Comparison of ENCODE assay signal across 16 cellular contexts in the genomic region with DNA sequence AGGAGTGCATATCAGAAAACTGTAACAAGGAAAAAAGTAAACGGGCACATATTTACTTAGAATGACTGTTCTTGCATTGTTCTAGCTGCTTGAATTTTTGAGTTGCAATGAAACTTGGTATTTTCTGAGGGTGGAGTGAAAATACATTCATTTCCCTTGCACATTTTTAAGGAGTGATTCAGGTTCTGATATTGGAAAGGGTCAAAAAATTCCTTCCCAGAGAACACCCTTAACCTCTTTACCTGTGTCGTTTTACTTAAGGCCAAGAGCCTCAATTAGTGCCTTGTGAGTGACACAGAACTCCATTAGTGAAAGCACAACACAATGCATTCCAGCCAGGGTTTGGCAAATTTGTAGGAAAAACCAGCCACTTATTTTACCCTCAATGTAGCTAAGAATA. TPM values are rescaled to one million over a fixed set of nuclear protein-coding genes. Genes with fewer than 3 reads are reported as not detected.
DNase-seq lines count a peak whose midpoint lies in the region; ATAC-seq and TF ChIP-seq lines count a peak whose summit lies in the region.
"Had no signal": no experiment of that assay in that cellular context is flagged by ENCODE, and none has a peak within 500 bp of the region (broad histone marks: within the 10 kb centered on the region; RNA-seq: fewer than 3 reads in every experiment).

No MANE protein-coding gene starts in this region.

- H3K4me3 ChIP-seq in GM23248 = peak overlapping the region; percentile 89
- peak overlapping the region in 2 of 4 experiments; percentile 64 to 77 for H3K4me3 ChIP-seq in fibroblast of lung (replicated peaks in 1 of 4; ENCODE audit: control extremely low read depth in 1 of 4, insufficient read depth in 1 of 4, low read depth in 3 of 4, low read length in 4 of 4)
- H3K4me3 ChIP-seq in retinal pigment epithelial cell (ENCODE audit: low read length) = no peak overlapping the region
- H3K4me3 ChIP-seq: cardiac muscle cell, prostate gland, thyroid gland had no signal

- H2AFZ ChIP-seq in GM23248 (no peak overlapping the region), fibroblast of lung (ENCODE audit: low read length) (no peak overlapping the region)

- H3K9me2 ChIP-seq in GM23248 (ENCODE audit: insufficient read depth) = no peaks in the 10 kb centered on the region

- H3K4me1 Mint-ChIP-seq in T-helper 17 cell = peaks cover 8% of the 10 kb centered on the region

- peak overlapping the region; percentile 7 for H3K4me3 Mint-ChIP-seq in T-helper 17 cell
- H3K4me3 Mint-ChIP-seq: activated B cell treated with CpG ODN at 0.5 μM for 24 hours had no signal

- H3K27ac ChIP-seq in GM23248 = peak overlapping the region; percentile 60
- no peak overlapping the region for H3K27ac ChIP-seq in fibroblast of lung (ENCODE audit: insufficient read depth, low read length)
- H3K27ac ChIP-seq: cardiac muscle cell, heart right ventricle, prostate gland had no signal

- H4K20me1 ChIP-seq in GM23248 (ENCODE audit: insufficient read depth) = no peaks in the 10 kb centered on the region
- H4K20me1 ChIP-seq in fibroblast of lung (ENCODE audit: control insufficient read depth, extremely low read depth, insufficient read depth, low read length) = no peaks in the 10 kb centered on the region

- H3K4me1 ChIP-seq in GM23248 (ENCODE audit: insufficient read depth) = peaks cover 62% of the 10 kb centered on the region
- H3K4me1 ChIP-seq in fibroblast of lung (ENCODE audit: control insufficient read depth, extremely low read depth, insufficient read depth, low read length) = peaks cover 27% of the 10 kb centered on the region
- H3K4me1 ChIP-seq: prostate gland had no signal

- H3K27me3 Mint-ChIP-seq in T-helper 17 cell = peaks cover 44% of the 10 kb centered on the region

- DNase-seq in GM23248 (peak; percentile 54), T-helper 17 cell (no peak), fibroblast of lung (ENCODE audit: low read depth in 2 of 2) (peak; percentile 11 to 85), retinal pigment epithelial cell (ENCODE audit: low read depth) (peak; percentile 26), GDM1 (lab: John Stamatoyannopoulos, UW) (no peak), NCI-H2227 treated with DMSO at 0.1 percent for 48 hours (lab: John Stamatoyannopoulos, UW) (no peak)
- DNase-seq: activated B cell treated with CpG ODN at 0.5 μM for 24 hours; C1 segment of cervical spinal cord; effector memory CD8-positive, alpha-beta T cell; heart right ventricle; NCI-H2171; thyroid gland had no signal

- H3K9ac ChIP-seq in GM23248 (peak overlapping the region; percentile 75), fibroblast of lung (ENCODE audit: insufficient read depth, low read length) (no peak overlapping the region)

- ATAC-seq in T-helper 17 cell = no peak
- no peak for ATAC-seq in GM21723 (IDR thresholded peaks at IDR 0.05; ENCODE audit: unreplicated experiment)
- ATAC-seq in esophagus mucosa = no peak
- ATAC-seq: effector memory CD8-positive, alpha-beta T cell; heart right ventricle had no signal

- peaks cover 2% of the 10 kb centered on the region for H3K36me3 Mint-ChIP-seq in T-helper 17 cell (ENCODE audit: low read depth)

- H3K79me2 ChIP-seq in GM23248 (ENCODE audit: insufficient read depth) (peaks cover 63% of the 10 kb centered on the region), fibroblast of lung (ENCODE audit: control insufficient read depth, insufficient read depth, low read length) (peaks cover 19% of the 10 kb centered on the region)

- WGBS in GM23248 (ENCODE audit: low coverage in 1 of 2, low lambda C conversion rate in 2 of 2, missing lambda C conversion rate in 2 of 2), 2 experiments = 2 to 4% methylated on average over 2 of the region's 2 CpGs

- H3K4me2 ChIP-seq in GM23248 (ENCODE audit: unreplicated experiment) (peak overlapping the region; percentile 80), fibroblast of lung (ENCODE audit: extremely low read depth, insufficient read depth, low read length) (peak overlapping the region; percentile 64)

- H3K27me3 ChIP-seq in GM23248 (replicated peaks; ENCODE audit: insufficient read depth) (no peaks in the 10 kb centered on the region), fibroblast of lung (ENCODE audit: control insufficient read depth, insufficient read depth, low read length) (no peaks in the 10 kb centered on the region)
- H3K27me3 ChIP-seq: thyroid gland had no signal

- peaks cover 10% of the 10 kb centered on the region; the same call in 1 of the 2 replicates for H3K36me3 ChIP-seq in GM23248 (ENCODE audit: low read depth)
- no peaks in the 10 kb centered on the region for H3K36me3 ChIP-seq in fibroblast of lung (ENCODE audit: control insufficient read depth, insufficient read depth, low read length)
- H3K36me3 ChIP-seq: cardiac muscle cell, heart right ventricle, prostate gland, thyroid gland had no signal

- peaks cover 60% of the 10 kb centered on the region for H3F3A ChIP-seq in GM23248 (ENCODE audit: insufficient read depth)

- in situ Hi-C loops in GM23248 (cut with MboI) = no loop called here

- H3K9me3 ChIP-seq in GM23248 (ENCODE audit: low read depth) (no peaks in the 10 kb centered on the region), T-helper 17 cell (ENCODE audit: control insufficient read depth, low read length, poor library complexity, severe bottlenecking) (no peaks in the 10 kb centered on the region), fibroblast of lung (ENCODE audit: control insufficient read depth, insufficient read depth, low read depth, low read length) (no peaks in the 10 kb centered on the region)
- H3K9me3 ChIP-seq: heart right ventricle, prostate gland, thyroid gland had no signal

- TF ChIP-seq CTCF in fibroblast of lung (conservative IDR thresholded peaks at IDR 0.05 in 1 of 2, IDR thresholded peaks at IDR 0.05 in 1 of 2; ENCODE audit: low read depth in 1 of 2, low read length in 2 of 2) = no peak
- no peak for TF ChIP-seq CTCF in retinal pigment epithelial cell (conservative IDR thresholded peaks at IDR 0.05; ENCODE audit: low read depth, low read length)

- no peak overlapping the region for H3K27ac Mint-ChIP-seq in T-helper 17 cell
- H3K27ac Mint-ChIP-seq: activated B cell treated with CpG ODN at 0.5 μM for 24 hours; effector memory CD8-positive, alpha-beta T cell had no signal

RNA-seq across cellular contexts. Expression of a gene that starts 2.3 kb away (rescaled TPM):
- 459 and 462 TPM in 2 replicates for total RNA-seq in GM23248 (2014; rRNA removed; shearing (Covaris generic))
- polyA plus RNA-seq in GM23248 (2016; fragmentation: Nextera tagmentation; extraction: Ambion mirVana) (332 and 336 TPM in 2 replicates), fibroblast of lung (87.4 and 137 TPM in 2 replicates)
- total RNA-seq in T-helper 17 cell (not detected), fibroblast of lung (19.0 and 45.1 TPM in 2 replicates), esophagus mucosa (0.40 TPM)
- polyA plus RNA-seq in fibroblast of lung (2012) = 52.6 and 83.8 TPM in 2 replicates
- 21.0 and 23.8 TPM in 2 replicates for polyA minus RNA-seq in fibroblast of lung (ENCODE audit: low replicate concordance)
- total RNA-seq: activated B cell treated with CpG ODN at 0.5 μM for 24 hours, cardiac muscle cell had no signal
- polyA plus RNA-seq: cardiac muscle cell had no signal

RNA-seq across cellular contexts. Expression of a gene that starts 38.5 kb away (rescaled TPM):
- 3.6 and 3.9 TPM in 2 replicates for total RNA-seq in GM23248 (2014; rRNA removed; shearing (Covaris generic))
- polyA plus RNA-seq in GM23248 (2016; fragmentation: Nextera tagmentation; extraction: Ambion mirVana) (3.1 and 3.5 TPM in 2 replicates), fibroblast of lung (1.9 and 2.7 TPM in 2 replicates)
- total RNA-seq in T-helper 17 cell (not detected), fibroblast of lung (0.77 and 1.5 TPM in 2 replicates), esophagus mucosa (not detected)
- polyA plus RNA-seq in fibroblast of lung (2012) = 1.2 and 1.5 TPM in 2 replicates
- polyA minus RNA-seq in fibroblast of lung (ENCODE audit: low replicate concordance) = 0.22 and 1.2 TPM in 2 replicates
- total RNA-seq: activated B cell treated with CpG ODN at 0.5 μM for 24 hours, cardiac muscle cell had no signal
- polyA plus RNA-seq: cardiac muscle cell had no signal

Comparison
In these comparisons a context has a peak if more than half of its experiments do, and no peak if none do; other contexts are left out.
1. DNase-seq: peak in GM23248 (single experiment), fibroblast of lung (2 of 2) and retinal pigment epithelial cell (single experiment); none in T-helper 17 cell (0 of 3), GDM1 (single experiment) and NCI-H2227 treated with DMSO at 0.1 percent for 48 hours (single experiment).
2. RNA of a gene that starts 2.3 kb away (total RNA-seq): 459 to 462 TPM in GM23248 and 19.0 to 45.1 TPM in fibroblast of lung; 0.40 TPM in esophagus mucosa (single experiment) and not detected in T-helper 17 cell; every median in the first group is over 10 times any median in the second.